8 cellular contexts compared by ENCODE assay signal in genomic region chr10:78972947-78973900, GRCh38.
A peak's percentile ranks its signal among the peaks of the same experiment; 100 is the strongest.
DNase-seq lines count a peak whose midpoint lies in the region; ATAC-seq, FAIRE-seq and TF ChIP-seq lines count a peak whose summit lies in the region.

No MANE protein-coding gene starts in this region.

- H3K4me1 ChIP-seq in KMS-11 (ENCODE audit: low read depth, poor library complexity, severe bottlenecking): peaks cover 13% of the 10 kb centered on the region
- peaks cover 38% of the 10 kb centered on the region for H3K4me1 ChIP-seq in fibroblast of lung (ENCODE audit: control insufficient read depth, extremely low read depth, insufficient read depth, low read length)

- H2AFZ ChIP-seq in KMS-11 (ENCODE audit: low read depth) (peak overlapping the region; percentile 87), fibroblast of lung (ENCODE audit: low read length) (no peak overlapping the region)

- H3K36me3 ChIP-seq in KMS-11 (ENCODE audit: insufficient read depth) (no peaks in the 10 kb centered on the region), fibroblast of lung (ENCODE audit: control insufficient read depth, insufficient read depth, low read length) (no peaks in the 10 kb centered on the region)

- peak overlapping the region; percentile 41 for H3K4me3 Mint-ChIP-seq in activated T-helper 2 cell treated with anti-CD3 and anti-CD28 coated beads, Interferon-gamma antibody, Interleukin-2, Interleukin-4, amounts not matched to agents 10 μg/mL and 5 μg/mL and 100 μg/mL, durations not matched to agents 14 hours and 24 hours and 36 hours (ENCODE audit: low read depth)
- H3K4me3 Mint-ChIP-seq in naive B cell: peak overlapping the region; percentile 14 to 89 (median 80)

- no peak for TF ChIP-seq CTCF in KMS-11 (conservative IDR thresholded peaks at IDR 0.05; ENCODE audit: low read depth, low read length)
- no peak for TF ChIP-seq CTCF in fibroblast of lung (conservative IDR thresholded peaks at IDR 0.05 in 1 of 2, IDR thresholded peaks at IDR 0.05 in 1 of 2; ENCODE audit: low read depth in 1 of 2, low read length in 2 of 2)

- no peaks in the 10 kb centered on the region for H3K27me3 Mint-ChIP-seq in activated T-helper 2 cell treated with anti-CD3 and anti-CD28 coated beads, Interferon-gamma antibody, Interleukin-2, Interleukin-4, amounts not matched to agents 10 μg/mL and 5 μg/mL and 100 μg/mL, durations not matched to agents 14 hours and 24 hours and 36 hours (ENCODE audit: low read depth)
- peaks cover 53 to 78% (median 68%) of the 10 kb centered on the region in 3 donors for H3K27me3 Mint-ChIP-seq in naive B cell

- H3K36me3 Mint-ChIP-seq in activated T-helper 2 cell treated with anti-CD3 and anti-CD28 coated beads, Interferon-gamma antibody, Interleukin-2, Interleukin-4, amounts not matched to agents 10 μg/mL and 5 μg/mL and 100 μg/mL, durations not matched to agents 14 hours and 24 hours and 36 hours (ENCODE audit: low read depth): no peaks in the 10 kb centered on the region
- H3K36me3 Mint-ChIP-seq in naive B cell: peaks cover 0 to 4% of the 10 kb centered on the region in 2 donors

- peak; percentile 40 for FAIRE-seq in RCC 7860 (lab: Jason Lieb, UNC)

- no peaks in the 10 kb centered on the region for H3K9me3 ChIP-seq in fibroblast of lung (ENCODE audit: control insufficient read depth, insufficient read depth, low read depth, low read length)

- no peaks in the 10 kb centered on the region for H3K9me3 Mint-ChIP-seq in activated T-helper 2 cell treated with anti-CD3 and anti-CD28 coated beads, Interferon-gamma antibody, Interleukin-2, Interleukin-4, amounts not matched to agents 10 μg/mL and 5 μg/mL and 100 μg/mL, durations not matched to agents 14 hours and 24 hours and 36 hours
- H3K9me3 Mint-ChIP-seq in naive B cell: peaks cover 0 to 2% (median 0%) of the 10 kb centered on the region in 7 donors

- DNase-seq in DMS53 (lab: John Stamatoyannopoulos, UW): peak; percentile 97
- peak; percentile 96 for DNase-seq in RCC 7860 (ENCODE audit: low spot score)
- peak; percentile 65 for DNase-seq in activated T-helper 2 cell treated with anti-CD3 and anti-CD28 coated beads, Interferon-gamma antibody, Interleukin-2, Interleukin-4, amounts not matched to agents 10 μg/mL and 5 μg/mL and 100 μg/mL, durations not matched to agents 14 hours and 24 hours and 36 hours (ENCODE audit: low spot score)
- DNase-seq in fibroblast of lung (ENCODE audit: low read depth in 2 of 2): peak; percentile 95
- DNase-seq in naive B cell: peak; percentile 17
- peak; percentile 46 to 67 for DNase-seq in stimulated activated CD8-positive, alpha-beta memory T cell treated with anti-CD3 and anti-CD28 coated beads, Interleukin-7, amount 100 ng/mL, for 48 hours (ENCODE audit: extremely low read depth in 1 of 2, low read depth in 1 of 2)

- H3K4me2 ChIP-seq in KMS-11 (peak overlapping the region; percentile 73), fibroblast of lung (ENCODE audit: extremely low read depth, insufficient read depth, low read length) (peak overlapping the region; percentile 93)

- H3K79me2 ChIP-seq in KMS-11 (ENCODE audit: insufficient read depth, low read depth): no peaks in the 10 kb centered on the region
- H3K79me2 ChIP-seq in fibroblast of lung (ENCODE audit: control insufficient read depth, insufficient read depth, low read length): no peaks in the 10 kb centered on the region

- H3K27ac ChIP-seq in KMS-11 (peak overlapping the region; percentile 38), fibroblast of lung (ENCODE audit: insufficient read depth, low read length) (peak overlapping the region; percentile 99)

- ATAC-seq in GM21825 (IDR thresholded peaks at IDR 0.05; ENCODE audit: unreplicated experiment): peak; percentile 79
- peak; percentile 63 to 70 for ATAC-seq in naive B cell (ENCODE audit: low read depth in 2 of 2)

- peaks cover 26% of the 10 kb centered on the region for H3K4me1 Mint-ChIP-seq in activated T-helper 2 cell treated with anti-CD3 and anti-CD28 coated beads, Interferon-gamma antibody, Interleukin-2, Interleukin-4, amounts not matched to agents 10 μg/mL and 5 μg/mL and 100 μg/mL, durations not matched to agents 14 hours and 24 hours and 36 hours (ENCODE audit: low read depth)
- H3K4me1 Mint-ChIP-seq in naive B cell: peaks cover 11 to 14% (median 13%) of the 10 kb centered on the region in 3 donors

- H3K9ac ChIP-seq in KMS-11 (peak overlapping the region; percentile 73), fibroblast of lung (ENCODE audit: insufficient read depth, low read length) (peak overlapping the region; percentile 91)

- H4K20me1 ChIP-seq in KMS-11 (ENCODE audit: insufficient read depth) (no peaks in the 10 kb centered on the region), fibroblast of lung (ENCODE audit: control insufficient read depth, extremely low read depth, insufficient read depth, low read length) (no peaks in the 10 kb centered on the region)

- H3K27me3 ChIP-seq in KMS-11 (ENCODE audit: insufficient read depth, low read depth): peaks cover 3% of the 10 kb centered on the region; the same call in 1 of the 2 replicates
- H3K27me3 ChIP-seq in fibroblast of lung (ENCODE audit: control insufficient read depth, insufficient read depth, low read length): no peaks in the 10 kb centered on the region

- H3K27ac Mint-ChIP-seq in activated T-helper 2 cell treated with anti-CD3 and anti-CD28 coated beads, Interferon-gamma antibody, Interleukin-2, Interleukin-4, amounts not matched to agents 10 μg/mL and 5 μg/mL and 100 μg/mL, durations not matched to agents 14 hours and 24 hours and 36 hours: peak overlapping the region; percentile 73
- peak overlapping the region in 1 of 6 donors; percentile 29 for H3K27ac Mint-ChIP-seq in naive B cell

- intact Hi-C loops in activated T-helper 2 cell treated with anti-CD3 and anti-CD28 coated beads, Interferon-gamma antibody, Interleukin-2, Interleukin-4, amounts not matched to agents 10 μg/mL and 5 μg/mL and 100 μg/mL, durations not matched to agents 14 hours and 24 hours and 36 hours (cut with micrococcal nuclease): loop anchor here (1.0 to 10.0 kb wide), 6 partner anchors 74 to 941 kb away; partner anchors contain the start of genes RPS24, ZCCHC24 and ZMIZ1

- H3K4me3 ChIP-seq in KMS-11 (IDR thresholded peaks at IDR 0.05; ENCODE audit: insufficient read depth, low read depth, low read length): no peak overlapping the region
- peak overlapping the region; percentile 27 to 55 (median 38) for H3K4me3 ChIP-seq in fibroblast of lung (replicated peaks in 1 of 4; ENCODE audit: control extremely low read depth in 1 of 4, insufficient read depth in 1 of 4, low read depth in 3 of 4, low read length in 4 of 4)

Comparison
In these comparisons a context has a peak if more than half of its experiments do, and no peak if none do; other contexts are left out.
1. DNase-seq: peak in every context shown above with its lines; median percentile 97 in DMS53; 96 in RCC 7860; 95 in fibroblast of lung; 65 in activated T-helper 2 cell treated with anti-CD3 and anti-CD28 coated beads, Interferon-gamma antibody, Interleukin-2, Interleukin-4, amounts not matched to agents 10 μg/mL and 5 μg/mL and 100 μg/mL, durations not matched to agents 14 hours and 24 hours and 36 hours; 56 in stimulated activated CD8-positive, alpha-beta memory T cell treated with anti-CD3 and anti-CD28 coated beads, Interleukin-7, amount 100 ng/mL, for 48 hours; 17 in naive B cell.